Comparison of ENCODE assay signal across 1 cellular context in the genomic region with DNA sequence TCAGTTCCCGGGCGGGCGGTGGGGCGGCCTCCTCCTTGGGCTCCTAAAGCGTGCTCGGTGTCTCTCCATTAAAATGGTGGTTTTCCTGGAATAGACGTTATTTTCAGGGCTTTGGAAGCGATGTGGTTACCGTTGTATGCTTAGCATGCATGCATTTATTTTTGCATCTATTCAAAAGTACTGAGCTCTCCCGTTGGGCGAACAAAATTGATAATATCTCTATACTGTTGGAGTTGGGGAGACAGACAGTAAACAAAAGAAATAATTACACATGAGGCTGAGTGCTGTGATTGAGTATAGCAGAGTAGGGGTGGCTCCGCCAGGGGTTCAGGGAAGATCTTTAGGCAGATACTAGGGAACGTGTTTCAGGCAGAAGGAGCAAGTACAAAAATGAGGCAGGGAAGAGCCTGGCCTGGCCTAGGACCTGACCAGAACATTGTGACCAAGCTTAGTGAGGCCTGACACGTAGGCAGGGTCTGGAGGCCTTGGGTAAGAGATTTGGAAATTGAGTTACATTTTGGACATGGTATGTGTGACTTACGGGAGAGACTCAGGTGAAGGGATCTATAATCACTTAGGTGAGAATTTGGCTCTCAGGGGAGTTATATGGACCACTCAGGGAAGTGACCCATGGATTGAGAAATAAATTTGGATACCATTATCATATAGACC.
TF ChIP-seq lines count a peak whose summit lies in the region.

No MANE protein-coding gene starts in this region.

TF ChIP-seq in H1, 55 proteins besides CTCF, POLR2A, EP300 and RAD21:
- TF ChIP-seq POLR2AphosphoS5 (IDR thresholded peaks at IDR 0.05; ENCODE audit: low read depth, low read length): peak; percentile 34; the same call in 1 of the 2 replicates
- TF ChIP-seq SIRT6 (IDR thresholded peaks at IDR 0.05; ENCODE audit: low read length): no peak
- TF ChIP-seq TAF1 (IDR thresholded peaks at IDR 0.05; ENCODE audit: low read depth, low read length): peak; percentile 96
- peak; percentile 86 for TF ChIP-seq TBP (IDR thresholded peaks at IDR 0.05; ENCODE audit: low read depth, low read length)
